20 cellular contexts compared by ENCODE assay signal in the genomic region with DNA sequence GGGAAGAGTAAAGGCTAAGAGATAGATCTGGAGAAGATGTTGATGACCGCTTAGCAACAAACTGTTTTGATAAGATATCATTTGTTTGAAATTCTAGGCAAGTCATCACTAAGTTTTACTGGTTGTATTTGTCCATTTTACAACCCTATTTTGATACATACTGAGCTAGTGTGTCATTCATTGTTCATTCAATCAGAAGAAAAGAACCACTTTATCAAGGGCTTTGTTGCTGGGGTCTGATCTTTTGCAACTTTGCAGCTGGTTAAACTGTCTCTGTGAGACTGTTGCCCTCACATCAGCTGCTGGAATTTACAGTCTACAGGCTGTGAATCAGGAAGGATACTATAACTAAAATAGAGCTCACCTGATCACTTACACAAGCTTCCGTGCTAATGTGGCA.
A peak's percentile ranks its signal among the peaks of the same experiment; 100 is the strongest.
DNase-seq lines count a peak whose midpoint lies in the region; ATAC-seq, FAIRE-seq and TF ChIP-seq lines count a peak whose summit lies in the region.
"Had no signal": no experiment of that assay in that cellular context is flagged by ENCODE, and none has a peak within 500 bp of the region (broad histone marks: within the 10 kb centered on the region; RNA-seq: fewer than 3 reads in every experiment).

No MANE protein-coding gene starts in this region.

- no peaks in the 10 kb centered on the region for H3K79me2 ChIP-seq in GM23338 (replicated peaks; ENCODE audit: insufficient read depth)

- peak overlapping the region; percentile 56; the same call in 1 of the 2 replicates for H2AFZ ChIP-seq in GM23338

- no peaks in the 10 kb centered on the region for H4K20me1 ChIP-seq in GM23338 (replicated peaks; ENCODE audit: insufficient read depth)
- H4K20me1 ChIP-seq: BLaER1 had no signal

- H3K27ac ChIP-seq in GM23338 (ENCODE audit: low read depth) = no peak overlapping the region
- peak overlapping the region; percentile 27 for H3K27ac ChIP-seq in RWPE2 (ENCODE audit: poor library complexity, severe bottlenecking)
- H3K27ac ChIP-seq in foreskin keratinocyte = no peak overlapping the region
- H3K27ac ChIP-seq in small intestine (ENCODE audit: low read depth in 1 of 2, low read length in 1 of 2) = no peak overlapping the region
- H3K27ac ChIP-seq: BLaER1 had no signal

- no peaks in the 10 kb centered on the region for H3K27me3 ChIP-seq in GM23338 (ENCODE audit: insufficient read depth)
- H3K27me3 ChIP-seq in RWPE2 (ENCODE audit: insufficient read depth, poor library complexity, severe bottlenecking) = no peaks in the 10 kb centered on the region
- H3K27me3 ChIP-seq in foreskin keratinocyte = no peaks in the 10 kb centered on the region
- no peaks in the 10 kb centered on the region for H3K27me3 ChIP-seq in small intestine (ENCODE audit: control insufficient read depth in 2 of 2, insufficient read depth in 2 of 2, low read length in 2 of 2)
- H3K27me3 ChIP-seq: BLaER1 had no signal

- H3K4me3 ChIP-seq in GM23338 (no peak overlapping the region), RWPE2 (ENCODE audit: severe bottlenecking) (no peak overlapping the region), retinal pigment epithelial cell (ENCODE audit: low read length) (no peak overlapping the region), small intestine (ENCODE audit: low read depth in 1 of 2, low read length in 2 of 2) (no peak overlapping the region)
- H3K4me3 ChIP-seq: BLaER1 had no signal

- H3F3A ChIP-seq in GM23338 (replicated peaks; ENCODE audit: low read depth) = no peaks in the 10 kb centered on the region

- H3K4me1 Mint-ChIP-seq in GM23338 = no peaks in the 10 kb centered on the region
- no peaks in the 10 kb centered on the region for H3K4me1 Mint-ChIP-seq in natural killer cell
- H3K4me1 Mint-ChIP-seq: CD4-positive, alpha-beta memory T cell had no signal

- no peak overlapping the region for H3K4me2 ChIP-seq in GM23338
- H3K4me2 ChIP-seq: BLaER1 had no signal

- H3K4me1 ChIP-seq in GM23338 (ENCODE audit: insufficient read depth) (no peaks in the 10 kb centered on the region), RWPE2 (ENCODE audit: insufficient read depth, poor library complexity, severe bottlenecking) (peaks cover 6% of the 10 kb centered on the region), foreskin keratinocyte (no peaks in the 10 kb centered on the region), small intestine (ENCODE audit: control insufficient read depth in 2 of 2, insufficient read depth in 1 of 2, low read depth in 1 of 2, low read length in 1 of 2) (no peaks in the 10 kb centered on the region)
- H3K4me1 ChIP-seq: BLaER1 had no signal

- H3K27ac Mint-ChIP-seq in GM23338 (no peak overlapping the region; the same call in 1 of the 2 replicates), natural killer cell (no peak overlapping the region)
- H3K27ac Mint-ChIP-seq: CD4-positive, alpha-beta memory T cell had no signal

- TF ChIP-seq CTCF in GM23338 (conservative IDR thresholded peaks at IDR 0.05; ENCODE audit: low read depth in 2 of 2) (no peak), RWPE2 (IDR thresholded peaks at IDR 0.05; ENCODE audit: poor library complexity, severe bottlenecking) (no peak), foreskin keratinocyte (conservative IDR thresholded peaks at IDR 0.05) (no peak), retinal pigment epithelial cell (conservative IDR thresholded peaks at IDR 0.05; ENCODE audit: low read depth, low read length) (no peak), natural killer cell (IDR thresholded peaks at IDR 0.05) (no peak)

- H3K4me3 Mint-ChIP-seq in GM23338 (no peak overlapping the region), natural killer cell (no peak overlapping the region)
- H3K4me3 Mint-ChIP-seq: CD4-positive, alpha-beta memory T cell had no signal

- H3K36me3 ChIP-seq in GM23338 (ENCODE audit: insufficient read depth) (no peaks in the 10 kb centered on the region; the same call in 1 of the 2 replicates), RWPE2 (ENCODE audit: low read depth) (no peaks in the 10 kb centered on the region), small intestine (ENCODE audit: control insufficient read depth in 2 of 2, insufficient read depth in 2 of 2, low read length in 2 of 2) (no peaks in the 10 kb centered on the region)
- H3K36me3 ChIP-seq: BLaER1 had no signal

- H3K36me3 Mint-ChIP-seq in GM23338 (ENCODE audit: low read depth) (no peaks in the 10 kb centered on the region; the same call in 2 of the 3 replicates), natural killer cell (peaks cover 8% of the 10 kb centered on the region)
- H3K36me3 Mint-ChIP-seq: CD4-positive, alpha-beta memory T cell had no signal

- H3K9me3 Mint-ChIP-seq in GM23338 = peaks cover 3% of the 10 kb centered on the region
- H3K9me3 Mint-ChIP-seq in natural killer cell = peaks cover 13 to 17% of the 10 kb centered on the region in 2 donors

- ATAC-seq in GM23338 (no peak), RWPE2 (ENCODE audit: low read depth) (no peak), foreskin keratinocyte (no peak), GM19351 (IDR thresholded peaks at IDR 0.05; ENCODE audit: unreplicated experiment) (no peak), natural killer cell (no peak)
- ATAC-seq: SK-N-SH treated with all-trans-retinoic acid at 6 μM for 48 hours had no signal

- no peak for DNase-seq in GM23338 (ENCODE audit: low spot score)
- DNase-seq in RWPE2 (ENCODE audit: low spot score) = no peak
- peak; percentile 33 to 63 for DNase-seq in foreskin keratinocyte
- peak; percentile 19 for DNase-seq in retinal pigment epithelial cell (ENCODE audit: low read depth)
- no peak for DNase-seq in small intestine
- DNase-seq in natural killer cell = no peak
- DNase-seq: CD4-positive, alpha-beta memory T cell; DMS79; HCEC 1CT; Kasumi-1; NCI-H1105; NCI-H1694; NCI-H2081 treated with DMSO at 0.1 percent for 48 hours; NCI-H774; OCI-M1; RPMI8226; SIG-M5 had no signal

- no peaks in the 10 kb centered on the region for H3K27me3 Mint-ChIP-seq in GM23338 (ENCODE audit: insufficient read depth, low read depth, poor library complexity)
- H3K27me3 Mint-ChIP-seq in natural killer cell (ENCODE audit: low read depth in 2 of 2) = no peaks in the 10 kb centered on the region

- intact Hi-C loops in natural killer cell (cut with micrococcal nuclease) = no loop called here

- no peak for FAIRE-seq in small intestine (lab: Jason Lieb, UNC)

- 83 to 88% (median 86%) methylated on average over 2 of the region's 2 CpGs for WGBS in small intestine, 3 donors

- H3K9me3 ChIP-seq in RWPE2 (ENCODE audit: severe bottlenecking) = peaks cover 2% of the 10 kb centered on the region
- no peaks in the 10 kb centered on the region for H3K9me3 ChIP-seq in small intestine (ENCODE audit: control insufficient read depth, low read depth)

- H3K9me2 ChIP-seq in GM23338 (ENCODE audit: insufficient read depth) = no peaks in the 10 kb centered on the region; the same call in 1 of the 2 replicates

TF ChIP-seq in GM23338, 12 proteins besides CTCF, POLR2A, EP300 and RAD21:
- TF ChIP-seq CREB1 (CRISPR knock-in tag; IDR thresholded peaks at IDR 0.05; ENCODE audit: low read depth) = no peak
- no peak for TF ChIP-seq ZNF114 (CRISPR knock-in tag; IDR thresholded peaks at IDR 0.05)
- no peak for TF ChIP-seq JUNB (IDR thresholded peaks at IDR 0.05; ENCODE audit: unreplicated experiment)
- no peak for TF ChIP-seq EZH2 (IDR thresholded peaks at IDR 0.05; ENCODE audit: low read depth, unreplicated experiment)
TF ChIP-seq in GM23338: peak in this region for 0.

Comparison
In these comparisons a context has a peak if more than half of its experiments do, and no peak if none do; other contexts are left out.
1. DNase-seq: peak in foreskin keratinocyte (2 of 2) and retinal pigment epithelial cell (single experiment); none in GM23338 (single experiment), RWPE2 (single experiment), small intestine (single experiment) and natural killer cell (single experiment).